ENCODE assay signal across 8 cellular contexts in the genomic region with DNA sequence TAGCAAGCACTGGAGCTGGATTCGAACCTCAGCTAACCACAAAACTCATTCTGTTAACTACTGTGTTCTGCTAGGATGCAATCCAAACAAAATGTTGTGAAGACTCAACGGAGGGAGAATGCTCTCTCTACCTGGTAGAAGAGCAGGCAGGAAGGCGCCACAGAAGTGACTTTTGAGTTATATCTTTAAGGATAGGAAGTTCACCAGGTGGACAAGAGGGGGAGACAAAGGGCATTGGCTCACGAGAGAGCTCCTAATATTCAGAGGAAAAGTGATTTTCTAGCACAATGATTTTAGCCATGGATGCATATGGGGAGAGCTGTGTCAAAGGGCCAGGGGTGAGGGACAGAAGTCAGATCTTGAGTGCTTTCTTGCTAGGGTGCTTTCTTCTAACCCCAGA.
A peak's percentile ranks its signal among the peaks of the same experiment; 100 is the strongest.
DNase-seq lines count a peak whose midpoint lies in the region; ATAC-seq and TF ChIP-seq lines count a peak whose summit lies in the region.

No MANE protein-coding gene starts in this region.

- intact Hi-C loops in left cardiac atrium (cut with DNase I), result no loop called here
- intact Hi-C loops in tibial artery (cut with DNase I; ENCODE audit: low total_unique reads), result no loop called here

- H3K36me3 ChIP-seq in right atrium auricular region, result no peaks in the 10 kb centered on the region
- H3K36me3 ChIP-seq in tibial artery, result no peaks in the 10 kb centered on the region

- H3K4me1 ChIP-seq in right atrium auricular region (no peaks in the 10 kb centered on the region), tibial artery (no peaks in the 10 kb centered on the region)

- peak in 1 of 2 donors; percentile 46 for TF ChIP-seq CTCF in right atrium auricular region (IDR thresholded peaks at IDR 0.05)
- TF ChIP-seq CTCF in tibial artery (IDR thresholded peaks at IDR 0.05), result peak; percentile 27 to 34

- H3K27me3 ChIP-seq in right atrium auricular region (no peaks in the 10 kb centered on the region), tibial artery (peaks cover 0 to 2% of the 10 kb centered on the region in 2 donors)

- peak; percentile 38 for DNase-seq in right atrium auricular region (ENCODE audit: low spot score)
- DNase-seq in left cardiac atrium, result no peak
- DNase-seq in NCI-H2227 treated with DMSO at 0.1 percent for 48 hours (lab: John Stamatoyannopoulos, UW), result peak; percentile 28
- DNase-seq in fibroblast of gingiva (ENCODE audit: low read depth), result peak; percentile 15
- DNase-seq in tibial artery, result no peak

- ATAC-seq in left cardiac atrium, result no peak
- ATAC-seq in GM19395 (IDR thresholded peaks at IDR 0.05; ENCODE audit: unreplicated experiment), result no peak
- no peak for ATAC-seq in GM21529 (IDR thresholded peaks at IDR 0.05; ENCODE audit: unreplicated experiment)
- ATAC-seq in GM19328 (IDR thresholded peaks at IDR 0.05; ENCODE audit: unreplicated experiment), result no peak

- H3K9me3 ChIP-seq in right atrium auricular region (no peaks in the 10 kb centered on the region), tibial artery (no peaks in the 10 kb centered on the region)

- no peak overlapping the region for H3K4me3 ChIP-seq in right atrium auricular region
- H3K4me3 ChIP-seq in tibial artery, result no peak overlapping the region

- no peak overlapping the region for H3K27ac ChIP-seq in right atrium auricular region
- no peak overlapping the region for H3K27ac ChIP-seq in tibial artery

Comparison
In these comparisons a context has a peak if more than half of its experiments do, and no peak if none do; other contexts are left out.
1. DNase-seq: peak in right atrium auricular region (single experiment), NCI-H2227 treated with DMSO at 0.1 percent for 48 hours (single experiment) and fibroblast of gingiva (single experiment); none in left cardiac atrium (single experiment) and tibial artery (0 of 2).